ENCODE assay signal across 20 cellular contexts in the genomic region with DNA sequence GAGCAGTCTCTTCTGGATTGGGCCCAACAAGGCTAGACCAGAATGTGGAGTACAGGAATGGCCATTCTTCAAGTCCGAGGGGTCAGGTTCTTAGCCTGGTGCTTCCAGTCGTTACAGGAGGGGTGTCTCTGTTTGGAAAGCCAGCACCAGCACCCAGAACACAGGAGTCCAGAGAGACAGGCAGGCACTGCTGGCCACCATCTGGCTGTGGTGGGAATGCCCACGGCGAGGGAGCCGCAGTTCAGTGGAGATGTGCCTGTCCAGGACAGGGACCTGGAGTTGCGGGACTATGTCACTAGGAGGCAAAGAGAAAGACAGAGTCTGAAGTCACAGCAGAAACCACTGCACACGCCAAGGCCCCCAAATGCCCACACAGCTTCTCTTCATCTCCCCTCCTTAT. TPM values are rescaled to one million over a fixed set of nuclear protein-coding genes. Genes with fewer than 3 reads are reported as not detected.
DNase-seq lines count a peak whose midpoint lies in the region; ATAC-seq and TF ChIP-seq lines count a peak whose summit lies in the region.
"Had no signal": no experiment of that assay in that cellular context is flagged by ENCODE, and none has a peak within 500 bp of the region (broad histone marks: within the 10 kb centered on the region; RNA-seq: fewer than 3 reads in every experiment).

No MANE protein-coding gene starts in this region.

- H3K9me3 ChIP-seq in OCI-LY7 (ENCODE audit: low read length), result no peaks in the 10 kb centered on the region

- no peaks in the 10 kb centered on the region for H4K20me1 ChIP-seq in OCI-LY7 (ENCODE audit: insufficient read depth, low read length)

- intact Hi-C loops in cardiac septum (cut with DNase I) (no loop called here), Right ventricle myocardium superior (cut with DNase I) (no loop called here), OCI-LY7 (cut with micrococcal nuclease; ENCODE audit: unreplicated experiment) (no loop called here)

- H3K9me2 ChIP-seq in OCI-LY7 (ENCODE audit: insufficient read depth, low read length), result no peaks in the 10 kb centered on the region

- H3K9me3 Mint-ChIP-seq in IgD-negative memory B cell, result no peaks in the 10 kb centered on the region
- no peaks in the 10 kb centered on the region for H3K9me3 Mint-ChIP-seq in central memory CD8-positive, alpha-beta T cell
- no peaks in the 10 kb centered on the region for H3K9me3 Mint-ChIP-seq in type B pancreatic cell

- CTCF ChIA-PET in OCI-LY7 (lab: Charles Lee; ENCODE audit: unreplicated experiment), result no interaction called here

- no peak for ATAC-seq in Right ventricle myocardium superior (ENCODE audit: poor library complexity)
- no peak for ATAC-seq in central memory CD8-positive, alpha-beta T cell (replicated peaks; ENCODE audit: extremely low read depth, poor library complexity, severe bottlenecking)
- ATAC-seq in HG03521 (IDR thresholded peaks at IDR 0.05; ENCODE audit: unreplicated experiment), result no peak

- peak; percentile 51 for DNase-seq in cardiac septum (ENCODE audit: low spot score)
- no peak for DNase-seq in Right ventricle myocardium superior
- DNase-seq in central memory CD8-positive, alpha-beta T cell (ENCODE audit: low spot score in 2 of 2), result no peak
- DNase-seq in type B pancreatic cell (ENCODE audit: extremely low spot score, unreplicated experiment), result peak; percentile 27
- no peak for DNase-seq in OCI-LY7 (ENCODE audit: low spot score)
- DNase-seq in NCI-H187 (lab: John Stamatoyannopoulos, UW), result no peak
- DNase-seq: COR-L47, DMS79, KBM-7, MM.1S, NCI-H1048, NCI-H1417 treated with DMSO at 0.1 percent for 48 hours, NCI-H187 treated with DMSO at 0.1 percent for 48 hours, NCI-H510A treated with DMSO at 0.1 percent for 48 hours, NCI-H82, SHP77 had no signal

- H3K4me3 Mint-ChIP-seq in IgD-negative memory B cell, result no peak overlapping the region
- H3K4me3 Mint-ChIP-seq in central memory CD8-positive, alpha-beta T cell, result no peak overlapping the region
- no peak overlapping the region for H3K4me3 Mint-ChIP-seq in type B pancreatic cell
- H3K4me3 Mint-ChIP-seq: B cell, CD14-positive monocyte had no signal

- H3K36me3 ChIP-seq in OCI-LY7 (ENCODE audit: insufficient read depth, low read length), result no peaks in the 10 kb centered on the region

- H3K4me3 ChIP-seq in OCI-LY7 (ENCODE audit: low read depth, low read length, poor library complexity, severe bottlenecking), result no peak overlapping the region

- no peak overlapping the region for H2AFZ ChIP-seq in OCI-LY7 (ENCODE audit: low read length)

- H3K4me1 Mint-ChIP-seq in IgD-negative memory B cell (peaks cover 8 to 13% (median 9%) of the 10 kb centered on the region in 3 donors), type B pancreatic cell (ENCODE audit: unreplicated experiment) (no peaks in the 10 kb centered on the region)
- H3K4me1 Mint-ChIP-seq in central memory CD8-positive, alpha-beta T cell, result peaks cover 39% of the 10 kb centered on the region

- POLR2A ChIA-PET in OCI-LY7 (lab: Charles Lee), result no interaction called here

- H3K79me2 ChIP-seq in OCI-LY7 (ENCODE audit: insufficient read depth, low read depth, low read length), result no peaks in the 10 kb centered on the region

- peak overlapping the region in 2 of 3 donors; percentile 28 to 35 for H3K27ac Mint-ChIP-seq in IgD-negative memory B cell
- peak overlapping the region; percentile 12 for H3K27ac Mint-ChIP-seq in central memory CD8-positive, alpha-beta T cell (ENCODE audit: low read depth)
- no peak overlapping the region for H3K27ac Mint-ChIP-seq in type B pancreatic cell
- H3K27ac Mint-ChIP-seq: B cell, CD14-positive monocyte had no signal

- no peak overlapping the region for H3K4me2 ChIP-seq in OCI-LY7 (ENCODE audit: low read length)

- TF ChIP-seq CTCF in type B pancreatic cell (conservative IDR thresholded peaks at IDR 0.05) (no peak), OCI-LY7 (conservative IDR thresholded peaks at IDR 0.05; ENCODE audit: low read length) (no peak)

- H3K36me3 Mint-ChIP-seq in IgD-negative memory B cell (peaks cover 4% of the 10 kb centered on the region), type B pancreatic cell (no peaks in the 10 kb centered on the region)
- peaks cover 9% of the 10 kb centered on the region for H3K36me3 Mint-ChIP-seq in central memory CD8-positive, alpha-beta T cell (ENCODE audit: insufficient read depth)
- H3K36me3 Mint-ChIP-seq: CD14-positive monocyte had no signal

- no peak overlapping the region for H3K27ac ChIP-seq in OCI-LY7 (ENCODE audit: low read depth, low read length, poor library complexity, severe bottlenecking)

- BruUV-seq in OCI-LY7 (replicated peaks; lab: Mats Ljungman, UMichigan), result no TSS peak

- H3K27me3 Mint-ChIP-seq in IgD-negative memory B cell (no peaks in the 10 kb centered on the region), type B pancreatic cell (no peaks in the 10 kb centered on the region)
- no peaks in the 10 kb centered on the region for H3K27me3 Mint-ChIP-seq in central memory CD8-positive, alpha-beta T cell
- H3K27me3 Mint-ChIP-seq: B cell had no signal

- H3K4me1 ChIP-seq in OCI-LY7 (ENCODE audit: insufficient read depth, low read length, poor library complexity, severe bottlenecking), result peaks cover 39% of the 10 kb centered on the region

RNA-seq across cellular contexts. Expression of a gene that starts 59.1 kb away (rescaled TPM):
- total RNA-seq in cardiac septum, result 0.54 TPM
- total RNA-seq in Right ventricle myocardium superior, result 0.56 TPM
- polyA plus RNA-seq in IgD-negative memory B cell, result 5.7 TPM
- total RNA-seq in type B pancreatic cell (ENCODE audit: low replicate concordance), result 2.1 and 3.3 TPM in 2 replicates
- 0.49 and 1.9 TPM in 2 replicates for total RNA-seq in OCI-LY7 (2014; rRNA removed; shearing (Covaris generic))
- 1.6 and 1.8 TPM in 2 replicates for total RNA-seq in OCI-LY7 (2022)

Comparison
In these comparisons a context has a peak if more than half of its experiments do, and no peak if none do; other contexts are left out.
1. DNase-seq: peak in cardiac septum (single experiment) and type B pancreatic cell (single experiment); none in Right ventricle myocardium superior (single experiment), central memory CD8-positive, alpha-beta T cell (0 of 2), OCI-LY7 (single experiment) and NCI-H187 (0 of 2).